Comparison of ENCODE assay signal across 9 cellular contexts in genomic region chr16:56013962-56014552, GRCh38.
DNase-seq lines count a peak whose midpoint lies in the region; ATAC-seq and TF ChIP-seq lines count a peak whose summit lies in the region.
"Had no signal": no experiment of that assay in that cellular context is flagged by ENCODE, and none has a peak within 500 bp of the region (broad histone marks: within the 10 kb centered on the region; RNA-seq: fewer than 3 reads in every experiment).

No MANE protein-coding gene starts in this region.

- POLR2A ChIA-PET in HEK293 (lab: Yijun Ruan, JAX) (no interaction called here), RWPE1 (lab: Yijun Ruan, JAX; ENCODE audit: low non-redundant PET) (no interaction called here)

- no peak overlapping the region for H3K27ac Mint-ChIP-seq in neural progenitor cell

- no peak overlapping the region for H3K4me2 ChIP-seq in neural progenitor cell

- DNase-seq in RWPE1 (ENCODE audit: low spot score) (peak; percentile 39), colonic mucosa (peak; percentile 22), neural progenitor cell (ENCODE audit: low spot score) (peak; percentile 89), COLO829 (ENCODE audit: low spot score) (no peak), BE2C (no peak)

- H3K79me2 ChIP-seq in neural progenitor cell (ENCODE audit: low read depth) = no peaks in the 10 kb centered on the region

- H3K9me3 Mint-ChIP-seq in neural progenitor cell = no peaks in the 10 kb centered on the region

- H3K27me3 Mint-ChIP-seq in neural progenitor cell (ENCODE audit: insufficient read depth, low read depth) = peaks cover 10% of the 10 kb centered on the region

- H3K9me3 ChIP-seq in HEK293 (ENCODE audit: control insufficient read depth, insufficient read depth, low read depth, low read length) (no peaks in the 10 kb centered on the region), colonic mucosa (no peaks in the 10 kb centered on the region), neural progenitor cell (ENCODE audit: low read depth) (no peaks in the 10 kb centered on the region), BE2C (no peaks in the 10 kb centered on the region)

- no peaks in the 10 kb centered on the region for H3F3A ChIP-seq in neural progenitor cell (ENCODE audit: low read depth)

- no peak overlapping the region for H3K4me3 Mint-ChIP-seq in neural progenitor cell

- H3K4me1 ChIP-seq in HEK293 (ENCODE audit: control insufficient read depth, insufficient read depth, low read length) = no peaks in the 10 kb centered on the region
- H3K4me1 ChIP-seq in colonic mucosa = no peaks in the 10 kb centered on the region
- H3K4me1 ChIP-seq in neural progenitor cell = no peaks in the 10 kb centered on the region
- peaks cover 15% of the 10 kb centered on the region for H3K4me1 ChIP-seq in BE2C

- TF ChIP-seq CTCF in HEK293 (tag by site-specific recombination; IDR thresholded peaks at IDR 0.05) (no peak), RWPE1 (conservative IDR thresholded peaks at IDR 0.05; ENCODE audit: low read depth) (no peak), colonic mucosa (IDR thresholded peaks at IDR 0.05) (no peak), neural progenitor cell (IDR thresholded peaks at IDR 0.05) (no peak), BE2C (IDR thresholded peaks at IDR 0.05; ENCODE audit: low read depth, low read length) (no peak)

- peaks cover 8% of the 10 kb centered on the region for H4K20me1 ChIP-seq in neural progenitor cell (ENCODE audit: low read depth)

- no peak overlapping the region for H3K27ac ChIP-seq in HEK293 (ENCODE audit: extremely low read depth, low read depth, low read length)
- H3K27ac ChIP-seq in RWPE1 = no peak overlapping the region
- H3K27ac ChIP-seq in colonic mucosa = no peak overlapping the region
- no peak overlapping the region for H3K27ac ChIP-seq in neural progenitor cell
- H3K27ac ChIP-seq: skin epidermis had no signal

- no peaks in the 10 kb centered on the region for H3K27me3 ChIP-seq in colonic mucosa
- peaks cover 20% of the 10 kb centered on the region for H3K27me3 ChIP-seq in neural progenitor cell
- no peaks in the 10 kb centered on the region for H3K27me3 ChIP-seq in BE2C

- H3K36me3 ChIP-seq in HEK293 (ENCODE audit: control insufficient read depth in 2 of 2, insufficient read depth in 1 of 2, low read length in 2 of 2) = no peaks in the 10 kb centered on the region
- no peaks in the 10 kb centered on the region for H3K36me3 ChIP-seq in colonic mucosa
- no peaks in the 10 kb centered on the region for H3K36me3 ChIP-seq in neural progenitor cell
- H3K36me3 ChIP-seq in BE2C = no peaks in the 10 kb centered on the region

- intact Hi-C loops in colonic mucosa (cut with DNase I) = no loop called here

- CTCF ChIA-PET in HEK293 (lab: Yijun Ruan, JAX) = no interaction called here
- CTCF ChIA-PET in RWPE1 (lab: Yijun Ruan, JAX) = no interaction called here

- no peak for ATAC-seq in GM21360 (IDR thresholded peaks at IDR 0.05; ENCODE audit: unreplicated experiment)
- ATAC-seq in GM21576 (IDR thresholded peaks at IDR 0.05; ENCODE audit: unreplicated experiment) = no peak

- no peaks in the 10 kb centered on the region for H3K4me1 Mint-ChIP-seq in neural progenitor cell

- no peak overlapping the region for H3K4me3 ChIP-seq in HEK293 (ENCODE audit: low read depth, low read length)
- no peak overlapping the region for H3K4me3 ChIP-seq in colonic mucosa
- H3K4me3 ChIP-seq in neural progenitor cell = no peak overlapping the region
- no peak overlapping the region for H3K4me3 ChIP-seq in BE2C (ENCODE audit: low read depth, low read length)
- H3K4me3 ChIP-seq: skin epidermis had no signal

- H3K9ac ChIP-seq in colonic mucosa (ENCODE audit: low read depth in 2 of 2, low read length in 2 of 2) = no peak overlapping the region
- no peak overlapping the region for H3K9ac ChIP-seq in neural progenitor cell

- no peaks in the 10 kb centered on the region for H3K36me3 Mint-ChIP-seq in neural progenitor cell

- no peak overlapping the region for H2AFZ ChIP-seq in neural progenitor cell (replicated peaks)

TF ChIP-seq in HEK293, 187 proteins besides CTCF, POLR2A, EP300 and RAD21:
- TF ChIP-seq ZSCAN16 (tag by site-specific recombination; IDR thresholded peaks at IDR 0.05) (no peak), ZNF677 (tag by site-specific recombination; IDR thresholded peaks at IDR 0.05) (peak; percentile 56; the same call in 1 of the 2 replicates)
- TF ChIP-seq, protein P1, sequence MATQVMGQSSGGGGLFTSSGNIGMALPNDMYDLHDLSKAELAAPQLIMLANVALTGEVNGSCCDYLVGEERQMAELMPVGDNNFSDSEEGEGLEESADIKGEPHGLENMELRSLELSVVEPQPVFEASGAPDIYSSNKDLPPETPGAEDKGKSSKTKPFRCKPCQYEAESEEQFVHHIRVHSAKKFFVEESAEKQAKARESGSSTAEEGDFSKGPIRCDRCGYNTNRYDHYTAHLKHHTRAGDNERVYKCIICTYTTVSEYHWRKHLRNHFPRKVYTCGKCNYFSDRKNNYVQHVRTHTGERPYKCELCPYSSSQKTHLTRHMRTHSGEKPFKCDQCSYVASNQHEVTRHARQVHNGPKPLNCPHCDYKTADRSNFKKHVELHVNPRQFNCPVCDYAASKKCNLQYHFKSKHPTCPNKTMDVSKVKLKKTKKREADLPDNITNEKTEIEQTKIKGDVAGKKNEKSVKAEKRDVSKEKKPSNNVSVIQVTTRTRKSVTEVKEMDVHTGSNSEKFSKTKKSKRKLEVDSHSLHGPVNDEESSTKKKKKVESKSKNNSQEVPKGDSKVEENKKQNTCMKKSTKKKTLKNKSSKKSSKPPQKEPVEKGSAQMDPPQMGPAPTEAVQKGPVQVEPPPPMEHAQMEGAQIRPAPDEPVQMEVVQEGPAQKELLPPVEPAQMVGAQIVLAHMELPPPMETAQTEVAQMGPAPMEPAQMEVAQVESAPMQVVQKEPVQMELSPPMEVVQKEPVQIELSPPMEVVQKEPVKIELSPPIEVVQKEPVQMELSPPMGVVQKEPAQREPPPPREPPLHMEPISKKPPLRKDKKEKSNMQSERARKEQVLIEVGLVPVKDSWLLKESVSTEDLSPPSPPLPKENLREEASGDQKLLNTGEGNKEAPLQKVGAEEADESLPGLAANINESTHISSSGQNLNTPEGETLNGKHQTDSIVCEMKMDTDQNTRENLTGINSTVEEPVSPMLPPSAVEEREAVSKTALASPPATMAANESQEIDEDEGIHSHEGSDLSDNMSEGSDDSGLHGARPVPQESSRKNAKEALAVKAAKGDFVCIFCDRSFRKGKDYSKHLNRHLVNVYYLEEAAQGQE (tag by site-specific recombination; IDR thresholded peaks at IDR 0.05) = peak; percentile 95
TF ChIP-seq in HEK293: peak in this region for 2.

Comparison
In these comparisons a context has a peak if more than half of its experiments do, and no peak if none do; other contexts are left out.
1. DNase-seq: peak in RWPE1 (single experiment), colonic mucosa (single experiment) and neural progenitor cell (single experiment); none in COLO829 (single experiment) and BE2C (single experiment).